9 cellular contexts compared by ENCODE assay signal in the genomic region with DNA sequence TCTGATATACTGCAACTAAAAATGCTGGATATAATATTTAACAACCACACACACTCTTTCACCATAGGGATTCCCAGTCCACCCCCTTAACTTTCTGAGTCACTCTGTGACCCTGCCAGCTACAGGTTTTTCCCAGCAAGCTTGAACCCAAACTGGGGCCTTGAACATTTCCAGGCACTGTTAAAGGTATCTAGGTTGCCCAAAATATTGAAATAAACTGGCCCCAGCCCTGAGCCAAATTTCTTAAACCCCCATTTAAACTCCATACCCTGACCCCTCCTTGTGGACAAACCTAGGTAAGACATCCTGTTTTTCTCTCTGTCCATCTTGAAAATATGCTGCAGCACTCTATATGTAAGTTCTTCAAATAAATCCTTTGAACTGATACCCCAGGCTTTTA. TPM values are rescaled to one million over a fixed set of nuclear protein-coding genes. Genes with fewer than 3 reads are reported as not detected.
DNase-seq lines count a peak whose midpoint lies in the region; ATAC-seq and TF ChIP-seq lines count a peak whose summit lies in the region.
"Had no signal": no experiment of that assay in that cellular context is flagged by ENCODE, and none has a peak within 500 bp of the region (broad histone marks: within the 10 kb centered on the region; RNA-seq: fewer than 3 reads in every experiment).

No MANE protein-coding gene starts in this region.

- peak in 2 of 3 experiments; percentile 15 to 57 for DNase-seq in NCI-H1417 (lab: John Stamatoyannopoulos, UW)
- DNase-seq in NCI-H1417 treated with DMSO at 0.1 percent for 48 hours (lab: John Stamatoyannopoulos, UW), result no peak
- DNase-seq in WTC11 (ENCODE audit: low spot score), result no peak
- no peak for DNase-seq in left lobe of liver (ENCODE audit: low spot score)
- no peak for DNase-seq in vagina (ENCODE audit: extremely low spot score in 2 of 2)
- no peak for DNase-seq in activated CD4-positive, alpha-beta T cell treated with anti-CD3 and anti-CD28 coated beads, Interleukin-2, amount 50 U/mL, for 1 hour
- no peak for DNase-seq in amniotic stem cell (lab: John Stamatoyannopoulos, UW)

- H3K4me3 Mint-ChIP-seq in WTC11, result no peak overlapping the region

- no peaks in the 10 kb centered on the region for H4K20me1 ChIP-seq in KMS-11 (ENCODE audit: insufficient read depth)
- H4K20me1 ChIP-seq: BLaER1 had no signal

- H3K4me1 ChIP-seq in KMS-11 (ENCODE audit: low read depth, poor library complexity, severe bottlenecking), result peaks cover 9% of the 10 kb centered on the region
- H3K4me1 ChIP-seq in vagina, result no peaks in the 10 kb centered on the region
- H3K4me1 ChIP-seq: BLaER1 had no signal

- H3K27me3 ChIP-seq in KMS-11 (ENCODE audit: insufficient read depth, low read depth) (no peaks in the 10 kb centered on the region), vagina (no peaks in the 10 kb centered on the region)
- H3K27me3 ChIP-seq: BLaER1 had no signal

- no peak for TF ChIP-seq POLR2A in vagina (IDR thresholded peaks at IDR 0.05)

- no peaks in the 10 kb centered on the region for H3K9me3 ChIP-seq in vagina
- H3K9me3 ChIP-seq: BLaER1 had no signal

- H3K27me3 Mint-ChIP-seq in WTC11 (ENCODE audit: low read depth), result peaks cover 5% of the 10 kb centered on the region

- no peaks in the 10 kb centered on the region for H3K79me2 ChIP-seq in KMS-11 (ENCODE audit: insufficient read depth, low read depth)

- CTCF ChIA-PET in WTC11 (lab: Charles Lee), result interaction anchor here (1.0 to 2.9 kb wide), 3 partner anchors 8 to 150 kb away, joined by 5 to 21 read pairs (median 15); no protein-coding TSS in a partner anchor

- H3K36me3 ChIP-seq in KMS-11 (ENCODE audit: insufficient read depth) (no peaks in the 10 kb centered on the region), vagina (no peaks in the 10 kb centered on the region)
- H3K36me3 ChIP-seq: BLaER1 had no signal

- no peak overlapping the region for H3K27ac Mint-ChIP-seq in WTC11

- no peaks in the 10 kb centered on the region for H3K9me3 Mint-ChIP-seq in WTC11

- H3K27ac ChIP-seq in KMS-11 (no peak overlapping the region), vagina (no peak overlapping the region)
- H3K27ac ChIP-seq: BLaER1 had no signal

- H3K4me3 ChIP-seq in KMS-11 (IDR thresholded peaks at IDR 0.05; ENCODE audit: insufficient read depth, low read depth, low read length), result no peak overlapping the region
- H3K4me3 ChIP-seq in vagina, result no peak overlapping the region
- H3K4me3 ChIP-seq: BLaER1 had no signal

- intact Hi-C loops in vagina (cut with DNase I), result no loop called here

- H3K36me3 Mint-ChIP-seq in WTC11, result no peaks in the 10 kb centered on the region

- no peak overlapping the region for H3K9ac ChIP-seq in KMS-11
- H3K9ac ChIP-seq: BLaER1 had no signal

- peaks cover 6% of the 10 kb centered on the region for H3K4me1 Mint-ChIP-seq in WTC11

- POLR2A ChIA-PET in WTC11 (lab: Charles Lee), result no interaction called here

- peak overlapping the region; percentile 76 for H2AFZ ChIP-seq in KMS-11 (ENCODE audit: low read depth)

- H3K4me2 ChIP-seq in KMS-11, result no peak overlapping the region
- H3K4me2 ChIP-seq: BLaER1 had no signal

- peak; percentile 89 for ATAC-seq in WTC11
- ATAC-seq in left lobe of liver, result peak; percentile 90

- TF ChIP-seq CTCF in KMS-11 (conservative IDR thresholded peaks at IDR 0.05; ENCODE audit: low read depth, low read length) (peak; percentile 92), WTC11 (IDR thresholded peaks at IDR 0.05) (peak; percentile 50), vagina (IDR thresholded peaks at IDR 0.05) (peak in 1 of 3 experiments; percentile 36)

TF ChIP-seq in WTC11, 78 proteins besides CTCF, POLR2A, EP300 and RAD21 (continues in another document):
- TF ChIP-seq AFF4 (CRISPR knock-in tag; IDR thresholded peaks at IDR 0.05; ENCODE audit: borderline replicate concordance) (no peak), SOX15 (CRISPR knock-in tag; IDR thresholded peaks at IDR 0.05) (no peak), FOXP4 (CRISPR knock-in tag; IDR thresholded peaks at IDR 0.05) (no peak), NR2C2 (CRISPR knock-in tag; IDR thresholded peaks at IDR 0.05) (no peak), ZNF317 (CRISPR knock-in tag; IDR thresholded peaks at IDR 0.05; ENCODE audit: borderline replicate concordance, low read depth) (no peak), FOXJ3 (CRISPR knock-in tag; IDR thresholded peaks at IDR 0.05; ENCODE audit: borderline replicate concordance) (no peak), E2F5 (CRISPR knock-in tag; IDR thresholded peaks at IDR 0.05) (no peak)

RNA-seq across cellular contexts. Expression of gene DCTN1, which starts 19.7 kb away (rescaled TPM):
- total RNA-seq in WTC11 (2021) (165 to 179 TPM (median 168 TPM) in 3 replicates), left lobe of liver (41.3 TPM), vagina (95.0 TPM)

RNA-seq across cellular contexts. Expression of gene C2orf81, which starts 21.6 kb away (rescaled TPM):
- total RNA-seq in WTC11 (2021) (2.9 to 3.6 TPM (median 3.3 TPM) in 3 replicates), left lobe of liver (0.38 TPM), vagina (2.7 TPM)

RNA-seq across cellular contexts. Expression of gene WDR54, which starts 21.7 kb away (rescaled TPM):
- total RNA-seq in WTC11 (2021), result 55.2 to 95.7 TPM (median 89.3 TPM) in 3 replicates
- 1.5 TPM for total RNA-seq in left lobe of liver
- total RNA-seq in vagina, result 8.8 TPM

RNA-seq across cellular contexts. Expression of gene RTKN, which starts 42.0 kb away (rescaled TPM):
- 66.6 to 80.1 TPM (median 67.7 TPM) in 3 replicates for total RNA-seq in WTC11 (2021)
- 114 TPM for total RNA-seq in left lobe of liver
- total RNA-seq in vagina, result 24.6 TPM

RNA-seq across cellular contexts. Expression of gene INO80B, which starts 55.1 kb away (rescaled TPM):
- 15.8 to 20.2 TPM (median 17.3 TPM) in 3 replicates for total RNA-seq in WTC11 (2021)
- 16.5 TPM for total RNA-seq in left lobe of liver
- 32.7 TPM for total RNA-seq in vagina

Comparison
In these comparisons a context has a peak if more than half of its experiments do, and no peak if none do; other contexts are left out.
1. DNase-seq: peak in NCI-H1417 (2 of 3); none in NCI-H1417 treated with DMSO at 0.1 percent for 48 hours (single experiment), WTC11 (single experiment), left lobe of liver (single experiment), vagina (0 of 2), activated CD4-positive, alpha-beta T cell treated with anti-CD3 and anti-CD28 coated beads, Interleukin-2, amount 50 U/mL, for 1 hour (single experiment) and amniotic stem cell (single experiment).